ENCODE assay signal across 25 cellular contexts in genomic region chr16:48811478-48811877, GRCh38.
DNase-seq lines count a peak whose midpoint lies in the region; FAIRE-seq and TF ChIP-seq lines count a peak whose summit lies in the region.
"Had no signal": no experiment of that assay in that cellular context is flagged by ENCODE, and none has a peak within 500 bp of the region (broad histone marks: within the 10 kb centered on the region; RNA-seq: fewer than 3 reads in every experiment).

No MANE protein-coding gene starts in this region.

- H3K4me3 ChIP-seq in endodermal cell (ENCODE audit: low read length) (no peak overlapping the region), iPS-20b (ENCODE audit: low read length) (peak overlapping the region; percentile 66), sigmoid colon (no peak overlapping the region)

- no peak overlapping the region for H4K8ac ChIP-seq in H9 (replicated peaks; ENCODE audit: insufficient read length, low read depth, low read length)

- H3K9me3 ChIP-seq in H9 (ENCODE audit: control insufficient read depth, low read depth, low read length): no peaks in the 10 kb centered on the region
- H3K9me3 ChIP-seq in endodermal cell (ENCODE audit: control insufficient read depth, low read length): no peaks in the 10 kb centered on the region
- no peaks in the 10 kb centered on the region for H3K9me3 ChIP-seq in iPS-20b (ENCODE audit: insufficient read depth, low read depth, low read length)
- H3K9me3 ChIP-seq in sigmoid colon: peaks cover 0 to 2% (median 0%) of the 10 kb centered on the region in 4 donors

- H3K56ac ChIP-seq in H9 (ENCODE audit: insufficient read length, low read depth, low read length): no peak overlapping the region

- H2AK5ac ChIP-seq in H9 (ENCODE audit: insufficient read length, low read length): no peak overlapping the region

- no peak for TF ChIP-seq EP300 in sigmoid colon (IDR thresholded peaks at IDR 0.05)

- H2BK5ac ChIP-seq in H9 (ENCODE audit: insufficient read length, low read length): no peak overlapping the region

- TF ChIP-seq POLR2A in sigmoid colon (IDR thresholded peaks at IDR 0.05) (no peak), H54 (IDR thresholded peaks at IDR 0.05; ENCODE audit: low read depth, low read length) (no peak)

- H2AFZ ChIP-seq in H9 (ENCODE audit: low read length): no peak overlapping the region

- H4K5ac ChIP-seq in H9 (ENCODE audit: insufficient read length, low read depth, low read length): no peak overlapping the region

- H3K9me3 Mint-ChIP-seq in H9 (no peaks in the 10 kb centered on the region), endodermal cell (no peaks in the 10 kb centered on the region), progenitor cell of endocrine pancreas (ENCODE audit: low read depth) (no peaks in the 10 kb centered on the region)
- H3K9me3 Mint-ChIP-seq: activated naive CD4-positive, alpha-beta T cell treated with anti-CD3 and anti-CD28 coated beads, Interleukin-2, amount 50 U/mL, for 24 hours; activated T-helper 2 cell treated with anti-CD3 and anti-CD28 coated beads, Interferon-gamma antibody, Interleukin-2, Interleukin-4, amounts not matched to agents 10 μg/mL and 5 μg/mL and 100 μg/mL, durations not matched to agents 14 hours and 24 hours and 36 hours; stimulated activated naive CD8-positive, alpha-beta T cell treated with anti-CD3 and anti-CD28 coated beads, Interleukin-15, Interleukin-2, amounts not matched to agents 100 ng/mL and 50 ng/mL, for 24 hours had no signal

- H2BK20ac ChIP-seq in H9 (ENCODE audit: low read depth, low read length, poor library complexity, severe bottlenecking): no peak overlapping the region

- H3K4ac ChIP-seq in H9 (ENCODE audit: low read depth, low read length): no peak overlapping the region

- no CpG with 5 or more reads among the region's 11 CpGs for WGBS in H9 (ENCODE audit: extremely low coverage, insufficient read length, low lambda C conversion rate)
- WGBS in endodermal cell (ENCODE audit: insufficient coverage in 1 of 2, insufficient read length in 1 of 2), 2 experiments: 55 to 59% methylated on average over 7 to 11 of the region's 11 CpGs
- WGBS in sigmoid colon, 2 donors: 27 to 31% methylated on average over 11 of the region's 11 CpGs

- H3K27me3 ChIP-seq in H9 (ENCODE audit: insufficient read depth, low read length) (peaks cover 9% of the 10 kb centered on the region; the same call in 1 of the 2 replicates), endodermal cell (ENCODE audit: control insufficient read depth, insufficient read depth, low read length, poor library complexity, severe bottlenecking) (peaks cover 68% of the 10 kb centered on the region), iPS-20b (ENCODE audit: insufficient read depth, low read length) (peaks cover 62% of the 10 kb centered on the region), sigmoid colon (peaks cover 10 to 38% (median 26%) of the 10 kb centered on the region in 3 donors)

- TF ChIP-seq CTCF in H9 (conservative IDR thresholded peaks at IDR 0.05) (no peak), endodermal cell (conservative IDR thresholded peaks at IDR 0.05) (no peak), progenitor cell of endocrine pancreas (IDR thresholded peaks at IDR 0.05; ENCODE audit: unreplicated experiment) (no peak), sigmoid colon (IDR thresholded peaks at IDR 0.05) (no peak)

- H3K18ac ChIP-seq in H9 (ENCODE audit: insufficient read length, low read depth, low read length): no peak overlapping the region

- FAIRE-seq in H54 (lab: Jason Lieb, UNC): no peak
- FAIRE-seq: colon had no signal

- peak overlapping the region; percentile 40 for H3K4me2 ChIP-seq in H9 (ENCODE audit: insufficient read depth, insufficient read length, low read length)

- no peak overlapping the region for H3K27ac Mint-ChIP-seq in H9
- H3K27ac Mint-ChIP-seq in endodermal cell: no peak overlapping the region
- peak overlapping the region; percentile 54 for H3K27ac Mint-ChIP-seq in progenitor cell of endocrine pancreas
- H3K27ac Mint-ChIP-seq: activated CD4-positive, alpha-beta memory T cell treated with anti-CD3 and anti-CD28 coated beads, Interleukin-2, amount 10 ng/mL, durations not matched to agents 7 days and 5 days; activated naive CD4-positive, alpha-beta T cell treated with anti-CD3 and anti-CD28 coated beads, Interleukin-2, amount 50 U/mL, for 24 hours; activated T-helper 2 cell treated with anti-CD3 and anti-CD28 coated beads, Interferon-gamma antibody, Interleukin-2, Interleukin-4, amounts not matched to agents 10 μg/mL and 5 μg/mL and 100 μg/mL, durations not matched to agents 14 hours and 24 hours and 36 hours; CD4-positive, CD25-positive, alpha-beta regulatory T cell; stimulated activated naive CD8-positive, alpha-beta T cell treated with anti-CD3 and anti-CD28 coated beads, Interleukin-15, Interleukin-2, amounts not matched to agents 100 ng/mL and 50 ng/mL, for 24 hours had no signal

- peaks cover 6% of the 10 kb centered on the region for H3K23me2 ChIP-seq in H9 (ENCODE audit: insufficient read length, low read depth, low read length, poor library complexity, severe bottlenecking)

- H3K9ac ChIP-seq in H9 (ENCODE audit: extremely low read depth, insufficient read length, low read length): no peak overlapping the region
- H3K9ac ChIP-seq in endodermal cell (ENCODE audit: extremely low read depth, low read length, poor library complexity, severe bottlenecking): no peak overlapping the region
- peak overlapping the region; percentile 10; the same call in 1 of the 2 replicates for H3K9ac ChIP-seq in iPS-20b (ENCODE audit: low read depth, low read length)

- H2BK120ac ChIP-seq in H9 (ENCODE audit: low read depth, low read length, poor library complexity, severe bottlenecking): no peak overlapping the region

- peaks cover 64% of the 10 kb centered on the region for H3K27me3 Mint-ChIP-seq in H9 (ENCODE audit: low read depth)
- peaks cover 72% of the 10 kb centered on the region for H3K27me3 Mint-ChIP-seq in endodermal cell (ENCODE audit: insufficient read depth)
- H3K27me3 Mint-ChIP-seq in progenitor cell of endocrine pancreas: peaks cover 76% of the 10 kb centered on the region

- H3K36me3 ChIP-seq in endodermal cell (ENCODE audit: control insufficient read depth, insufficient read depth, low read length): no peaks in the 10 kb centered on the region
- H3K36me3 ChIP-seq in iPS-20b (ENCODE audit: insufficient read depth, low read depth, low read length): no peaks in the 10 kb centered on the region
- H3K36me3 ChIP-seq in sigmoid colon: no peaks in the 10 kb centered on the region

- H3K4me3 Mint-ChIP-seq in H9: peak overlapping the region; percentile 67 to 82
- peak overlapping the region; percentile 48 for H3K4me3 Mint-ChIP-seq in endodermal cell
- peak overlapping the region; percentile 31 for H3K4me3 Mint-ChIP-seq in progenitor cell of endocrine pancreas (ENCODE audit: low read depth)
- H3K4me3 Mint-ChIP-seq: activated CD4-positive, alpha-beta memory T cell treated with anti-CD3 and anti-CD28 coated beads, Interleukin-2, amount 10 ng/mL, durations not matched to agents 7 days and 5 days; activated naive CD4-positive, alpha-beta T cell treated with anti-CD3 and anti-CD28 coated beads, Interleukin-2, amount 50 U/mL, for 24 hours; CD4-positive, CD25-positive, alpha-beta regulatory T cell; stimulated activated naive CD8-positive, alpha-beta T cell treated with anti-CD3 and anti-CD28 coated beads, Interleukin-15, Interleukin-2, amounts not matched to agents 100 ng/mL and 50 ng/mL, for 24 hours had no signal

- H3K27ac ChIP-seq in H9 (ENCODE audit: insufficient read length, low read depth, low read length) (no peak overlapping the region), endodermal cell (ENCODE audit: low read depth, low read length) (no peak overlapping the region), iPS-20b (ENCODE audit: low read length) (no peak overlapping the region), sigmoid colon (no peak overlapping the region)
- H3K27ac ChIP-seq: RWPE1, skin epidermis had no signal

- no peaks in the 10 kb centered on the region for H4K20me1 ChIP-seq in H9 (ENCODE audit: control insufficient read depth, insufficient read depth, insufficient read length)

- no peaks in the 10 kb centered on the region for H3K79me1 ChIP-seq in H9 (ENCODE audit: insufficient read depth, low read depth, low read length, poor library complexity, severe bottlenecking)

- no peak overlapping the region for H4K91ac ChIP-seq in H9 (ENCODE audit: insufficient read length, low read depth, low read length)

- H3K36me3 Mint-ChIP-seq in H9 (ENCODE audit: insufficient read depth in 1 of 3, low read depth in 3 of 3): no peaks in the 10 kb centered on the region
- H3K36me3 Mint-ChIP-seq in endodermal cell (ENCODE audit: low read depth): no peaks in the 10 kb centered on the region
- no peaks in the 10 kb centered on the region for H3K36me3 Mint-ChIP-seq in progenitor cell of endocrine pancreas (ENCODE audit: insufficient read depth)
- H3K36me3 Mint-ChIP-seq: CD4-positive, CD25-positive, alpha-beta regulatory T cell had no signal

- DNase-seq in H9 (peak; percentile 57), endodermal cell (peak; percentile 74), progenitor cell of endocrine pancreas (ENCODE audit: low spot score, unreplicated experiment) (no peak), AML-193 (lab: John Stamatoyannopoulos, UW) (no peak), epidermal melanocyte (ENCODE audit: insufficient read length, low spot score) (no peak), sigmoid colon (no peak), H54 (ENCODE audit: insufficient read length, low spot score) (no peak)
- DNase-seq: activated CD4-positive, alpha-beta memory T cell treated with anti-CD3 and anti-CD28 coated beads, Interleukin-2, amount 10 ng/mL, durations not matched to agents 7 days and 5 days; activated CD4-positive, alpha-beta T cell treated with anti-CD3 and anti-CD28 coated beads for 1 hour; amygdala; CD4-positive, CD25-positive, alpha-beta regulatory T cell; effector CD8-positive, alpha-beta T cell; foreskin fibroblast; KG1; MM.1S; NCI-H1436; NCI-H345; NCI-H748 treated with DMSO at 0.1 percent for 48 hours had no signal

- H3K4me1 Mint-ChIP-seq in H9 (peaks cover 7 to 12% of the 10 kb centered on the region in 2 experiments; a peak in 3 of 4 replicates), endodermal cell (no peaks in the 10 kb centered on the region), progenitor cell of endocrine pancreas (ENCODE audit: low read depth) (peaks cover 9% of the 10 kb centered on the region)
- H3K4me1 Mint-ChIP-seq: activated CD4-positive, alpha-beta memory T cell treated with anti-CD3 and anti-CD28 coated beads, Interleukin-2, amount 10 ng/mL, durations not matched to agents 7 days and 5 days; activated naive CD4-positive, alpha-beta T cell treated with anti-CD3 and anti-CD28 coated beads, Interleukin-2, amount 50 U/mL, for 24 hours; CD4-positive, CD25-positive, alpha-beta regulatory T cell had no signal

- no peak overlapping the region for H3K23ac ChIP-seq in H9 (ENCODE audit: insufficient read length, low read depth, low read length)

- no peak overlapping the region for H2BK15ac ChIP-seq in H9 (ENCODE audit: low read depth, low read length)

- H3K79me2 ChIP-seq in H9 (ENCODE audit: insufficient read depth, low read length): no peaks in the 10 kb centered on the region

- intact Hi-C loops in sigmoid colon (cut with DNase I): no loop called here

- no peak overlapping the region for H2BK12ac ChIP-seq in H9 (ENCODE audit: insufficient read length, low read depth, low read length)

- H3K4me1 ChIP-seq in H9 (ENCODE audit: insufficient read depth, low read length): no peaks in the 10 kb centered on the region
- peaks cover 4% of the 10 kb centered on the region for H3K4me1 ChIP-seq in endodermal cell (ENCODE audit: control insufficient read depth, insufficient read depth, low read length)
- H3K4me1 ChIP-seq in iPS-20b (ENCODE audit: insufficient read depth, low read length): no peaks in the 10 kb centered on the region; the same call in 1 of the 2 replicates
- H3K4me1 ChIP-seq in sigmoid colon: peaks cover 0 to 12% (median 11%) of the 10 kb centered on the region in 4 donors

- H3T11ph ChIP-seq in H9 (ENCODE audit: low read length): no peak overlapping the region

- H3K14ac ChIP-seq in H9 (ENCODE audit: insufficient read depth, low read length): no peak overlapping the region

Comparison
In these comparisons a context has a peak if more than half of its experiments do, and no peak if none do; other contexts are left out.
1. DNase-seq: peak in H9 (single experiment) and endodermal cell (single experiment); none in progenitor cell of endocrine pancreas (single experiment), AML-193 (0 of 2), epidermal melanocyte (single experiment), sigmoid colon (single experiment) and H54 (single experiment).
2. Peak in every context shown above with its lines, with median percentiles within 50 percentile points of each other: H3K4me3 Mint-ChIP-seq.